Comparison of ENCODE assay signal across 12 cellular contexts in genomic region chr12:32548691-32549412, GRCh38.
A peak's percentile ranks its signal among the peaks of the same experiment; 100 is the strongest.
DNase-seq lines count a peak whose midpoint lies in the region; ATAC-seq, FAIRE-seq and TF ChIP-seq lines count a peak whose summit lies in the region.
"Had no signal": no experiment of that assay in that cellular context is flagged by ENCODE, and none has a peak within 500 bp of the region (broad histone marks: within the 10 kb centered on the region; RNA-seq: fewer than 3 reads in every experiment).

No MANE protein-coding gene starts in this region.

- H3K9me3 Mint-ChIP-seq in neural crest cell, result no peaks in the 10 kb centered on the region

- no peaks in the 10 kb centered on the region for H4K20me1 ChIP-seq in fibroblast of lung (ENCODE audit: control insufficient read depth, extremely low read depth, insufficient read depth, low read length)

- no peak for FAIRE-seq in HTR-8/SVneo (lab: Jason Lieb, UNC)
- FAIRE-seq: GM12878 had no signal

- no peak overlapping the region for H3K4me3 Mint-ChIP-seq in neural crest cell

- H3K27me3 Mint-ChIP-seq in neural crest cell (ENCODE audit: low read depth), result no peaks in the 10 kb centered on the region

- in situ Hi-C loops in G401 (cut with HindIII; ENCODE audit: low sequenced_read_pairs), result no loop called here

- no peak overlapping the region for H3K4me3 ChIP-seq in fibroblast of lung (replicated peaks in 1 of 4; ENCODE audit: control extremely low read depth in 1 of 4, insufficient read depth in 1 of 4, low read depth in 3 of 4, low read length in 4 of 4)
- H3K4me3 ChIP-seq: GM12878 had no signal

- peaks cover 10% of the 10 kb centered on the region for H3K4me1 ChIP-seq in fibroblast of lung (ENCODE audit: control insufficient read depth, extremely low read depth, insufficient read depth, low read length)

- DNase-seq in DMS 273 (lab: John Stamatoyannopoulos, UW; ENCODE audit: unreplicated experiment), result peak; percentile 17
- DNase-seq in DMS 273 treated with DMSO at 0.1 percent for 48 hours (lab: John Stamatoyannopoulos, UW), result no peak
- peak; percentile 93 to 97 for DNase-seq in fibroblast of lung (ENCODE audit: low read depth in 2 of 2)
- DNase-seq in neural crest cell (ENCODE audit: low read depth, low spot score), result no peak
- DNase-seq in HTR-8/SVneo (ENCODE audit: insufficient read length, low spot score), result no peak
- DNase-seq in cerebellum (ENCODE audit: low spot score), result no peak
- DNase-seq in G401 (ENCODE audit: low spot score), result no peak
- DNase-seq: Kasumi-1, RPMI8226 had no signal

- H3K36me3 Mint-ChIP-seq in neural crest cell (ENCODE audit: low read depth), result peaks cover 3% of the 10 kb centered on the region

- H3K36me3 ChIP-seq in fibroblast of lung (ENCODE audit: control insufficient read depth, insufficient read depth, low read length), result no peaks in the 10 kb centered on the region

- no peaks in the 10 kb centered on the region for H3K9me3 ChIP-seq in fibroblast of lung (ENCODE audit: control insufficient read depth, insufficient read depth, low read depth, low read length)

- H2AFZ ChIP-seq in fibroblast of lung (ENCODE audit: low read length), result no peak overlapping the region

- H3K4me2 ChIP-seq in fibroblast of lung (ENCODE audit: extremely low read depth, insufficient read depth, low read length), result peak overlapping the region; percentile 65

- no peaks in the 10 kb centered on the region for H3K79me2 ChIP-seq in fibroblast of lung (ENCODE audit: control insufficient read depth, insufficient read depth, low read length)

- peaks cover 29% of the 10 kb centered on the region for H3K4me1 Mint-ChIP-seq in neural crest cell

- TF ChIP-seq CTCF in fibroblast of lung (conservative IDR thresholded peaks at IDR 0.05 in 1 of 2, IDR thresholded peaks at IDR 0.05 in 1 of 2; ENCODE audit: low read depth in 1 of 2, low read length in 2 of 2), result no peak
- no peak for TF ChIP-seq CTCF in neural crest cell (conservative IDR thresholded peaks at IDR 0.05)

- ATAC-seq in GM21390 (IDR thresholded peaks at IDR 0.05; ENCODE audit: unreplicated experiment), result no peak

- H3K27ac ChIP-seq in fibroblast of lung (ENCODE audit: insufficient read depth, low read length), result peak overlapping the region; percentile 58
- H3K27ac ChIP-seq: 22Rv1 had no signal

- no peaks in the 10 kb centered on the region for H3K27me3 ChIP-seq in fibroblast of lung (ENCODE audit: control insufficient read depth, insufficient read depth, low read length)

- peak overlapping the region; percentile 93 for H3K27ac Mint-ChIP-seq in neural crest cell (ENCODE audit: unreplicated experiment)

- H3K9ac ChIP-seq in fibroblast of lung (ENCODE audit: insufficient read depth, low read length), result no peak overlapping the region

Comparison
In these comparisons a context has a peak if more than half of its experiments do, and no peak if none do; other contexts are left out.
1. DNase-seq: peak in DMS 273 (single experiment) and fibroblast of lung (2 of 2); none in DMS 273 treated with DMSO at 0.1 percent for 48 hours (single experiment), neural crest cell (single experiment), HTR-8/SVneo (single experiment), cerebellum (single experiment) and G401 (single experiment).